8 cellular contexts compared by ENCODE assay signal in genomic region chr16:1812732-1813163, GRCh38. TPM values are rescaled to one million over a fixed set of nuclear protein-coding genes. Genes with fewer than 3 reads are reported as not detected.
DNase-seq lines count a peak whose midpoint lies in the region; ATAC-seq, FAIRE-seq and TF ChIP-seq lines count a peak whose summit lies in the region.

No MANE protein-coding gene starts in this region.

- CTCF ChIA-PET in activated CD4-positive, alpha-beta T cell treated with anti-CD3 and anti-CD28 coated beads, Interleukin-2, amount 10 ng/mL, durations not matched to agents 7 days and 5 days (lab: Charles Lee): interaction anchor here (1.4 kb wide), 1 partner anchor 30 kb away, joined by 3 read pairs; the partner anchor contains the start of gene NUBP2

- no peak for TF ChIP-seq POLR2A in GM12892 (IDR thresholded peaks at IDR 0.05; ENCODE audit: low read depth, low read length)

- DNase-seq in GM06990 (ENCODE audit: extremely low read depth, insufficient read length): no peak
- DNase-seq in NCI-H2081 treated with DMSO at 0.1 percent for 48 hours (lab: John Stamatoyannopoulos, UW): peak; percentile 17
- DNase-seq in activated CD4-positive, alpha-beta T cell treated with anti-CD3 and anti-CD28 coated beads, Interleukin-2, amount 10 ng/mL, durations not matched to agents 7 days and 5 days: peak; percentile 54
- DNase-seq in effector CD8-positive, alpha-beta T cell (lab: John Stamatoyannopoulos, UW): peak; percentile 23
- DNase-seq in mucosa of gallbladder (ENCODE audit: low spot score): peak; percentile 73
- peak; percentile 38 to 53 for DNase-seq in stimulated activated naive CD8-positive, alpha-beta T cell treated with anti-CD3 and anti-CD28 coated beads, Interleukin-15, amount 100 ng/mL, for 72 hours
- DNase-seq in GM12892 (ENCODE audit: insufficient read length): no peak

- peak; percentile 88 for ATAC-seq in stimulated activated naive CD8-positive, alpha-beta T cell treated with anti-CD3 and anti-CD28 coated beads, Interleukin-15, amount 100 ng/mL, for 72 hours
- ATAC-seq in GM18870 (IDR thresholded peaks at IDR 0.05; ENCODE audit: unreplicated experiment): no peak

- H3K4me1 Mint-ChIP-seq in activated CD4-positive, alpha-beta T cell treated with anti-CD3 and anti-CD28 coated beads, Interleukin-2, amount 10 ng/mL, durations not matched to agents 7 days and 5 days: peaks cover 5% of the 10 kb centered on the region
- H3K4me1 Mint-ChIP-seq in stimulated activated naive CD8-positive, alpha-beta T cell treated with anti-CD3 and anti-CD28 coated beads, Interleukin-15, amount 100 ng/mL, for 72 hours: peaks cover 8% of the 10 kb centered on the region

- TF ChIP-seq CTCF in GM06990 (IDR thresholded peaks at IDR 0.05; ENCODE audit: insufficient read depth, low read length, poor library complexity, severe bottlenecking): peak; percentile 40

- H3K4me3 ChIP-seq in GM06990 (replicated peaks; ENCODE audit: low read depth, low read length): no peak overlapping the region

- H3K27me3 Mint-ChIP-seq in activated CD4-positive, alpha-beta T cell treated with anti-CD3 and anti-CD28 coated beads, Interleukin-2, amount 10 ng/mL, durations not matched to agents 7 days and 5 days: no peaks in the 10 kb centered on the region
- no peaks in the 10 kb centered on the region for H3K27me3 Mint-ChIP-seq in stimulated activated naive CD8-positive, alpha-beta T cell treated with anti-CD3 and anti-CD28 coated beads, Interleukin-15, amount 100 ng/mL, for 72 hours

- no peaks in the 10 kb centered on the region for H3K27me3 ChIP-seq in GM06990 (replicated peaks; ENCODE audit: control insufficient read depth, insufficient read depth, low read length)

- FAIRE-seq in GM12892 (lab: Jason Lieb, UNC): no peak

- H3K36me3 ChIP-seq in GM06990 (ENCODE audit: control insufficient read depth, insufficient read depth, low read length): peaks cover 9% of the 10 kb centered on the region

- no peak overlapping the region for H3K4me3 Mint-ChIP-seq in activated CD4-positive, alpha-beta T cell treated with anti-CD3 and anti-CD28 coated beads, Interleukin-2, amount 10 ng/mL, durations not matched to agents 7 days and 5 days
- no peak overlapping the region for H3K4me3 Mint-ChIP-seq in stimulated activated naive CD8-positive, alpha-beta T cell treated with anti-CD3 and anti-CD28 coated beads, Interleukin-15, amount 100 ng/mL, for 72 hours

- H3K36me3 Mint-ChIP-seq in activated CD4-positive, alpha-beta T cell treated with anti-CD3 and anti-CD28 coated beads, Interleukin-2, amount 10 ng/mL, durations not matched to agents 7 days and 5 days (ENCODE audit: low read depth): peaks cover 17% of the 10 kb centered on the region

- peak overlapping the region; percentile 0 for H3K27ac Mint-ChIP-seq in activated CD4-positive, alpha-beta T cell treated with anti-CD3 and anti-CD28 coated beads, Interleukin-2, amount 10 ng/mL, durations not matched to agents 7 days and 5 days
- H3K27ac Mint-ChIP-seq in stimulated activated naive CD8-positive, alpha-beta T cell treated with anti-CD3 and anti-CD28 coated beads, Interleukin-15, amount 100 ng/mL, for 72 hours: no peak overlapping the region

- POLR2A ChIA-PET in activated CD4-positive, alpha-beta T cell treated with anti-CD3 and anti-CD28 coated beads, Interleukin-2, amount 10 ng/mL, durations not matched to agents 7 days and 5 days (lab: Charles Lee): no interaction called here

- no peaks in the 10 kb centered on the region for H3K9me3 Mint-ChIP-seq in activated CD4-positive, alpha-beta T cell treated with anti-CD3 and anti-CD28 coated beads, Interleukin-2, amount 10 ng/mL, durations not matched to agents 7 days and 5 days
- H3K9me3 Mint-ChIP-seq in stimulated activated naive CD8-positive, alpha-beta T cell treated with anti-CD3 and anti-CD28 coated beads, Interleukin-15, amount 100 ng/mL, for 72 hours: no peaks in the 10 kb centered on the region

RNA-seq across cellular contexts. Expression of gene HAGH, which starts 13.9 kb away (rescaled TPM):
- total RNA-seq in activated CD4-positive, alpha-beta T cell treated with anti-CD3 and anti-CD28 coated beads, Interleukin-2, amount 10 ng/mL, durations not matched to agents 7 days and 5 days: 10 to 100 TPM; 34.9 to 45.6 TPM
- 82.2 TPM for total RNA-seq in mucosa of gallbladder
- polyA plus RNA-seq in GM12892 (2012; ENCODE audit: missing spikeins): 13.9 TPM

RNA-seq across cellular contexts. Expression of gene FAHD1, which starts 14.3 kb away (rescaled TPM):
- 10 to 100 TPM; 11.3 to 12.9 TPM for total RNA-seq in activated CD4-positive, alpha-beta T cell treated with anti-CD3 and anti-CD28 coated beads, Interleukin-2, amount 10 ng/mL, durations not matched to agents 7 days and 5 days
- total RNA-seq in mucosa of gallbladder: 49.6 TPM
- 8.6 TPM for polyA plus RNA-seq in GM12892 (2012; ENCODE audit: missing spikeins)

RNA-seq across cellular contexts. Expression of gene IGFALS, which starts 19.2 kb away (rescaled TPM):
- total RNA-seq in activated CD4-positive, alpha-beta T cell treated with anti-CD3 and anti-CD28 coated beads, Interleukin-2, amount 10 ng/mL, durations not matched to agents 7 days and 5 days: under 1 TPM in 1 of 2 experiments, not detected in 1; 0.15 TPM
- total RNA-seq in mucosa of gallbladder: 29.3 TPM
- 0.13 TPM for polyA plus RNA-seq in GM12892 (2012; ENCODE audit: missing spikeins)

RNA-seq across cellular contexts. Expression of gene NUBP2, which starts 30.0 kb away (rescaled TPM):
- total RNA-seq in activated CD4-positive, alpha-beta T cell treated with anti-CD3 and anti-CD28 coated beads, Interleukin-2, amount 10 ng/mL, durations not matched to agents 7 days and 5 days: 10 to 100 TPM; 40.2 to 53.8 TPM
- total RNA-seq in mucosa of gallbladder: 54.4 TPM
- 11.7 TPM for polyA plus RNA-seq in GM12892 (2012; ENCODE audit: missing spikeins)

RNA-seq across cellular contexts. Expression of gene SPSB3, which starts 30.4 kb away (rescaled TPM):
- 10 to 100 TPM; 38.0 to 42.9 TPM for total RNA-seq in activated CD4-positive, alpha-beta T cell treated with anti-CD3 and anti-CD28 coated beads, Interleukin-2, amount 10 ng/mL, durations not matched to agents 7 days and 5 days
- 57.9 TPM for total RNA-seq in mucosa of gallbladder
- polyA plus RNA-seq in GM12892 (2012; ENCODE audit: missing spikeins): 5.2 TPM

Comparison
In these comparisons a context has a peak if more than half of its experiments do, and no peak if none do; other contexts are left out.
1. DNase-seq: peak in NCI-H2081 treated with DMSO at 0.1 percent for 48 hours (single experiment), activated CD4-positive, alpha-beta T cell treated with anti-CD3 and anti-CD28 coated beads, Interleukin-2, amount 10 ng/mL, durations not matched to agents 7 days and 5 days (single experiment), effector CD8-positive, alpha-beta T cell (single experiment), mucosa of gallbladder (single experiment) and stimulated activated naive CD8-positive, alpha-beta T cell treated with anti-CD3 and anti-CD28 coated beads, Interleukin-15, amount 100 ng/mL, for 72 hours (2 of 2); none in GM06990 (single experiment) and GM12892 (single experiment).
2. RNA of gene IGFALS, which starts 19.2 kb away (total RNA-seq): 29.3 TPM in mucosa of gallbladder (single experiment); 0.15 TPM in activated CD4-positive, alpha-beta T cell treated with anti-CD3 and anti-CD28 coated beads, Interleukin-2, amount 10 ng/mL, durations not matched to agents 7 days and 5 days; every median in the first group is over 10 times any median in the second.